Comparison of ENCODE assay signal across 1 cellular context in the genomic region with DNA sequence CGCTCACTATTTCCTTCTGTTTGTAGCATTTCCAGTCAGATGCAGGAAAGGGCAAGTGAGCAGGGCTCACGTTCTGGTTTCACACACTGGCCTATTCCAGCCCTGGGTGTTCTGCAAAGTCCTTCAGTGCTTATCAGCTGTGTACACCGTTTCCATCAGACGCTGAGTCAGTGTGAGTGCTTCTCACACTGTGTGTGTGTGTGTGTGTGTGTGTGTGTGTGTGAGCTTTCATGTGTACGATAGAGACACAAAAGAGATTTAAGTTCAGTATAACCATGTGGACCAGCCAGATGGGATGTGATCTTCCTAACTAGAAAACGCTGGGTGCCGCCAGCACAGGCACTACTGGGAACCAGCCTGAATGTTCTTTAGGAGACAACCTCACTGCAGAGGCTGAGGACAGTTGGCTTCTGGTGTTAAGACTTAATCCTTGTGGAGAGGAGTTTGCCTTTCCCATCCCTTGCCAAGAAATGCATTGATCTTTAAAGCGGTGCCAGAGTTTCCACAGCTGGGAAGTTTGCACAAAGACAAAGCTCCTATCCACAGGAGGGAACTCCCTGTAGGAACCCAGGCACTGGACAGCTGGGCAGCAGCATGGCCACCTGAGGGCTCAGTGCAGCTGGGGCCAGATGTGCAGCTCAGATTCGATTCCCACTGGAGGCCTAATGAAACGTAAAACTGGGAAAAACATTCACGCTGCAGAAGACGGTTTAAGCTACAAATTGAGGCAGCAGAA.
TF ChIP-seq lines count a peak whose summit lies in the region.

No MANE protein-coding gene starts in this region.

TF ChIP-seq in IMR-90, 13 proteins besides CTCF, POLR2A, EP300 and RAD21:
- TF ChIP-seq, protein P1, sequence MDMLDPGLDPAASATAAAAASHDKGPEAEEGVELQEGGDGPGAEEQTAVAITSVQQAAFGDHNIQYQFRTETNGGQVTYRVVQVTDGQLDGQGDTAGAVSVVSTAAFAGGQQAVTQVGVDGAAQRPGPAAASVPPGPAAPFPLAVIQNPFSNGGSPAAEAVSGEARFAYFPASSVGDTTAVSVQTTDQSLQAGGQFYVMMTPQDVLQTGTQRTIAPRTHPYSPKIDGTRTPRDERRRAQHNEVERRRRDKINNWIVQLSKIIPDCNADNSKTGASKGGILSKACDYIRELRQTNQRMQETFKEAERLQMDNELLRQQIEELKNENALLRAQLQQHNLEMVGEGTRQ (IDR thresholded peaks at IDR 0.05; ENCODE audit: low read depth, low read length): no peak
- TF ChIP-seq MAFK (IDR thresholded peaks at IDR 0.05; ENCODE audit: low read depth, low read length) (peak; percentile 38), SMC3 (IDR thresholded peaks at IDR 0.05; ENCODE audit: low read depth, low read length) (no peak), FOS (IDR thresholded peaks at IDR 0.05; ENCODE audit: low read depth, low read length) (peak; percentile 61; the same call in 1 of the 2 replicates), BHLHE40 (IDR thresholded peaks at IDR 0.05; ENCODE audit: low read depth, low read length) (peak; percentile 79), RCOR1 (IDR thresholded peaks at IDR 0.05; ENCODE audit: insufficient replicate concordance, low read length) (no peak), NFE2L2 (IDR thresholded peaks at IDR 0.05; ENCODE audit: low read depth, low read length) (peak; percentile 84), MXI1 (IDR thresholded peaks at IDR 0.05; ENCODE audit: borderline replicate concordance, low read depth, low read length) (no peak), MAZ (IDR thresholded peaks at IDR 0.05; ENCODE audit: borderline replicate concordance, low read depth, low read length) (no peak)
- TF ChIP-seq, protein P2, sequence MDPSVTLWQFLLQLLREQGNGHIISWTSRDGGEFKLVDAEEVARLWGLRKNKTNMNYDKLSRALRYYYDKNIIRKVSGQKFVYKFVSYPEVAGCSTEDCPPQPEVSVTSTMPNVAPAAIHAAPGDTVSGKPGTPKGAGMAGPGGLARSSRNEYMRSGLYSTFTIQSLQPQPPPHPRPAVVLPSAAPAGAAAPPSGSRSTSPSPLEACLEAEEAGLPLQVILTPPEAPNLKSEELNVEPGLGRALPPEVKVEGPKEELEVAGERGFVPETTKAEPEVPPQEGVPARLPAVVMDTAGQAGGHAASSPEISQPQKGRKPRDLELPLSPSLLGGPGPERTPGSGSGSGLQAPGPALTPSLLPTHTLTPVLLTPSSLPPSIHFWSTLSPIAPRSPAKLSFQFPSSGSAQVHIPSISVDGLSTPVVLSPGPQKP (IDR thresholded peaks at IDR 0.05; ENCODE audit: borderline replicate concordance, low read depth, low read length): no peak
